14 cellular contexts compared by ENCODE assay signal in the genomic region with DNA sequence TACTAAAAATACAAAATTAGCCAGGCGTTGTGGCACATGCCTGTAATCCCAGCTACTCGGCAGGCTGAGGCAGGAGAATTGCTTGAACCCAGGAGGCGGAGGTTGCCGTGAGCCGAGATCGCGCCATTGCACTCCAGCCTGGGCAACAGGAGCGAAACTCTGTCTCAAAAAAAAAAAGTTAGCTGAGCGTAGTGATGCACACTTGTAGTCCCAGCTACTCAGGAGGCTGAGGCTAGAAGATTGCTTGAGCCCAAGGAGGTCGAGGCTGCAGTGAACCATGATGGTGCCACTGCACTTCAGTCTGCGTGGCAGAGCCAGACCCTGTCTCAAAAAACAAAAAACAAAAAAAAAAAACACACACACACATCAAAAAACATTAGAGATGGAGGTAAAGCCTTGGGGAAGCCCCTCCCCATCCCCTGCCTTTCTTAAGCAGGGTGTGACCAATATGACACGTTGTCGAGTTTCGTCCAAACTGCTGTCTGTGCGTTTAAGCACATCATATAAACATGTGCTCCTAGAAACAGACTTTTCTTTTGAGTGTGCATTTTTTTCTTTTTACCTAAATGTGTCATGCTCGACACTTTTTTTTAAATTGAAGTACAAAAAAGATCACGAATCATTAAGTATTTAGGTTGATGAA. TPM values are rescaled to one million over a fixed set of nuclear protein-coding genes. Genes with fewer than 3 reads are reported as not detected.
DNase-seq lines count a peak whose midpoint lies in the region; ATAC-seq and TF ChIP-seq lines count a peak whose summit lies in the region.
"Not testable (repeated sequence)": the region's sequence is repeated elsewhere in the genome, so short reads cannot be mapped to it uniquely, and the experiment has no call there.
"Had no signal": no experiment of that assay in that cellular context is flagged by ENCODE, and none has a peak within 500 bp of the region (broad histone marks: within the 10 kb centered on the region; RNA-seq: fewer than 3 reads in every experiment).

No MANE protein-coding gene starts in this region.

- peaks cover 16% of the 10 kb centered on the region for H3K4me1 Mint-ChIP-seq in T-helper 17 cell
- H3K4me1 Mint-ChIP-seq in activated CD4-positive, alpha-beta memory T cell treated with anti-CD3 and anti-CD28 coated beads for 36 hours (ENCODE audit: low read depth), result peaks cover 35% of the 10 kb centered on the region
- peaks cover 32% of the 10 kb centered on the region for H3K4me1 Mint-ChIP-seq in stimulated activated naive CD8-positive, alpha-beta T cell treated with anti-CD3 and anti-CD28 coated beads, Interleukin-15, amount 100 ng/mL, for 72 hours

- not testable (repeated sequence) for TF ChIP-seq CTCF in GM12864 (IDR thresholded peaks at IDR 0.05; ENCODE audit: low read depth, low read length, missing control alignments); epithelial cell of esophagus (IDR thresholded peaks at IDR 0.05; ENCODE audit: insufficient read depth, low read depth, low read length, missing control alignments)

- DNase-seq in GM12864 (ENCODE audit: low read depth) (peak; percentile 60), T-helper 17 cell (peak in 1 of 3 donors; percentile 25), epithelial cell of esophagus (ENCODE audit: low read depth) (peak; percentile 10)
- peak; percentile 87 for DNase-seq in activated CD4-positive, alpha-beta memory T cell treated with anti-CD3 and anti-CD28 coated beads for 36 hours
- peak; percentile 76 for DNase-seq in activated naive CD4-positive, alpha-beta T cell treated with Interleukin-2 at 50 U/mL for 16 hours
- DNase-seq in stimulated activated CD4-positive, alpha-beta T cell treated with anti-CD3 and anti-CD28 coated beads, Interleukin-2, amount 100 ng/mL, for 24 hours, result peak; percentile 60 to 65
- not testable (repeated sequence) for DNase-seq in stimulated activated naive CD8-positive, alpha-beta T cell treated with anti-CD3 and anti-CD28 coated beads, Interleukin-15, amount 100 ng/mL, for 72 hours

- peak overlapping the region; percentile 75 for H3K4me3 Mint-ChIP-seq in T-helper 17 cell
- H3K4me3 Mint-ChIP-seq in activated CD4-positive, alpha-beta memory T cell treated with anti-CD3 and anti-CD28 coated beads for 36 hours, result peak overlapping the region; percentile 61
- peak overlapping the region in 1 of 2 donors; percentile 4 for H3K4me3 Mint-ChIP-seq in stimulated activated naive CD8-positive, alpha-beta T cell treated with anti-CD3 and anti-CD28 coated beads, Interleukin-15, amount 100 ng/mL, for 72 hours

- H3K4me3 ChIP-seq in GM12864 (ENCODE audit: low read depth, low read length); epithelial cell of esophagus (ENCODE audit: low read length): not testable (repeated sequence)

- H3K27ac Mint-ChIP-seq in T-helper 17 cell, result peak overlapping the region; percentile 77
- H3K27ac Mint-ChIP-seq in activated CD4-positive, alpha-beta memory T cell treated with anti-CD3 and anti-CD28 coated beads for 36 hours, result peak overlapping the region; percentile 92
- not testable (repeated sequence) for H3K27ac Mint-ChIP-seq in stimulated activated naive CD8-positive, alpha-beta T cell treated with anti-CD3 and anti-CD28 coated beads, Interleukin-15, amount 100 ng/mL, for 72 hours

- H3K9me3 Mint-ChIP-seq in activated CD4-positive, alpha-beta memory T cell treated with anti-CD3 and anti-CD28 coated beads for 36 hours; stimulated activated naive CD8-positive, alpha-beta T cell treated with anti-CD3 and anti-CD28 coated beads, Interleukin-15, amount 100 ng/mL, for 72 hours: not testable (repeated sequence)

- peaks cover 10% of the 10 kb centered on the region for H3K27me3 Mint-ChIP-seq in T-helper 17 cell
- H3K27me3 Mint-ChIP-seq in activated CD4-positive, alpha-beta memory T cell treated with anti-CD3 and anti-CD28 coated beads for 36 hours, result not testable (repeated sequence)
- H3K27me3 Mint-ChIP-seq in stimulated activated naive CD8-positive, alpha-beta T cell treated with anti-CD3 and anti-CD28 coated beads, Interleukin-15, amount 100 ng/mL, for 72 hours, result peaks cover 28% of the 10 kb centered on the region

- not testable (repeated sequence) for H3K36me3 Mint-ChIP-seq in T-helper 17 cell (ENCODE audit: low read depth); activated CD4-positive, alpha-beta memory T cell treated with anti-CD3 and anti-CD28 coated beads for 36 hours

- CTCF ChIA-PET in activated CD4-positive, alpha-beta memory T cell treated with anti-CD3 and anti-CD28 coated beads for 36 hours (lab: Charles Lee), result interaction anchor here (1.2 to 3.9 kb wide), 2 partner anchors 12 to 24 kb away, joined by 3 to 29 read pairs; a partner anchor contains a TSS

- intact Hi-C loops in activated CD4-positive, alpha-beta memory T cell treated with anti-CD3 and anti-CD28 coated beads for 36 hours (cut with micrococcal nuclease), result loop anchor here (1.0 to 5.0 kb wide), 6 partner anchors 10 to 550 kb away; a partner anchor contains a TSS

- ATAC-seq in GM21786 (IDR thresholded peaks at IDR 0.05; ENCODE audit: unreplicated experiment) (peak; percentile 60), T-helper 17 cell (peak; percentile 87)
- ATAC-seq in stimulated activated naive CD8-positive, alpha-beta T cell treated with anti-CD3 and anti-CD28 coated beads, Interleukin-15, amount 100 ng/mL, for 72 hours, result peak; percentile 80

- POLR2A ChIA-PET in activated CD4-positive, alpha-beta memory T cell treated with anti-CD3 and anti-CD28 coated beads for 36 hours (lab: Charles Lee), result interaction anchor here (0.9 to 1.2 kb wide), 3 partner anchors 13 to 31 kb away, joined by 3 read pairs; a partner anchor contains a TSS

- not testable (repeated sequence) for H3K9me3 ChIP-seq in T-helper 17 cell (ENCODE audit: control insufficient read depth, low read length, poor library complexity, severe bottlenecking)

RNA-seq across cellular contexts. Expression of a gene that starts 1.1 kb away (rescaled TPM):
- 1 to 10 TPM; 1.6 to 2.8 TPM for total RNA-seq in T-helper 17 cell
- 1 to 10 TPM; 7.4 to 8.3 TPM for total RNA-seq in activated CD4-positive, alpha-beta memory T cell treated with anti-CD3 and anti-CD28 coated beads for 36 hours
- total RNA-seq: epithelial cell of proximal tubule, fibroblast of villous mesenchyme, G401, IMR-90, M059J, mammary epithelial cell had no signal

RNA-seq across cellular contexts. Expression of a gene that starts 6.3 kb away (rescaled TPM):
- 1 to 10 TPM; 1.3 to 3.1 TPM for total RNA-seq in T-helper 17 cell
- 1 to 10 TPM; 2.4 to 2.5 TPM for total RNA-seq in activated CD4-positive, alpha-beta memory T cell treated with anti-CD3 and anti-CD28 coated beads for 36 hours
- total RNA-seq: IMR-90, M059J had no signal

RNA-seq across cellular contexts. Expression of a gene that starts 24.3 kb away (rescaled TPM):
- total RNA-seq in T-helper 17 cell, result 10 to 100 TPM; 29.2 to 31.9 TPM
- total RNA-seq in activated CD4-positive, alpha-beta memory T cell treated with anti-CD3 and anti-CD28 coated beads for 36 hours, result 10 to 100 TPM; 29.8 to 31.9 TPM

RNA-seq across cellular contexts. Expression of a gene that starts 38.7 kb away (rescaled TPM):
- 1 to 10 TPM; 1.6 to 2.2 TPM for total RNA-seq in T-helper 17 cell
- 1 to 10 TPM; 5.5 to 6.0 TPM for total RNA-seq in activated CD4-positive, alpha-beta memory T cell treated with anti-CD3 and anti-CD28 coated beads for 36 hours

RNA-seq across cellular contexts. Expression of a gene that starts 39.3 kb away (rescaled TPM):
- total RNA-seq in T-helper 17 cell, result not detected
- 1 to 10 TPM in 1 of 2 experiments, under 1 TPM in 1; 0.41 to 1.2 TPM for total RNA-seq in activated CD4-positive, alpha-beta memory T cell treated with anti-CD3 and anti-CD28 coated beads for 36 hours
